Comparison of ENCODE assay signal across 8 cellular contexts in genomic region chr13:112725346-112726017, GRCh38. TPM values are rescaled to one million over a fixed set of nuclear protein-coding genes. Genes with fewer than 3 reads are reported as not detected.
DNase-seq lines count a peak whose midpoint lies in the region; ATAC-seq and TF ChIP-seq lines count a peak whose summit lies in the region.

No MANE protein-coding gene starts in this region.

- peak overlapping the region; percentile 1 to 83 (median 72) for H3K4me3 Mint-ChIP-seq in naive thymus-derived CD4-positive, alpha-beta T cell
- H3K4me3 Mint-ChIP-seq in immature natural killer cell: peak overlapping the region in 1 of 5 donors; percentile 15

- ATAC-seq in GM18505 (IDR thresholded peaks at IDR 0.05; ENCODE audit: unreplicated experiment): peak; percentile 44
- ATAC-seq in naive thymus-derived CD4-positive, alpha-beta T cell: peak; percentile 45
- ATAC-seq in HG02870 (IDR thresholded peaks at IDR 0.05; ENCODE audit: unreplicated experiment): no peak

- no peaks in the 10 kb centered on the region for H3K36me3 ChIP-seq in naive thymus-derived CD4-positive, alpha-beta T cell (ENCODE audit: control insufficient read depth in 2 of 3, insufficient read depth in 3 of 3, low read length in 3 of 3)
- no peaks in the 10 kb centered on the region for H3K36me3 ChIP-seq in uterus

- H3K27me3 Mint-ChIP-seq in naive thymus-derived CD4-positive, alpha-beta T cell: no peaks in the 10 kb centered on the region
- H3K27me3 Mint-ChIP-seq in immature natural killer cell (ENCODE audit: low read depth in 3 of 3): peaks cover 0 to 6% (median 2%) of the 10 kb centered on the region in 3 donors

- H3K27ac ChIP-seq in naive thymus-derived CD4-positive, alpha-beta T cell (ENCODE audit: low read depth, low read length): no peak overlapping the region
- no peak overlapping the region for H3K27ac ChIP-seq in uterus

- peaks cover 0 to 13% of the 10 kb centered on the region in 2 donors for H3K4me1 ChIP-seq in naive thymus-derived CD4-positive, alpha-beta T cell (ENCODE audit: control insufficient read depth in 2 of 2, insufficient read depth in 2 of 2, low read length in 2 of 2)
- peaks cover 0 to 14% of the 10 kb centered on the region in 2 donors for H3K4me1 ChIP-seq in uterus

- POLR2A ChIA-PET in naive thymus-derived CD4-positive, alpha-beta T cell (lab: Charles Lee): no interaction called here

- H3K9me3 ChIP-seq in naive thymus-derived CD4-positive, alpha-beta T cell (ENCODE audit: control insufficient read depth in 2 of 3, low read length in 3 of 3): no peaks in the 10 kb centered on the region
- no peaks in the 10 kb centered on the region for H3K9me3 ChIP-seq in uterus

- CTCF ChIA-PET in naive thymus-derived CD4-positive, alpha-beta T cell (lab: Charles Lee): interaction anchor here (1.1 kb wide), 1 partner anchor 11 kb away, joined by 3 read pairs; no protein-coding TSS in a partner anchor

- no peak for TF ChIP-seq CTCF in uterus (IDR thresholded peaks at IDR 0.05)

- peaks cover 29 to 61% (median 48%) of the 10 kb centered on the region in 7 donors for H3K4me1 Mint-ChIP-seq in naive thymus-derived CD4-positive, alpha-beta T cell
- peaks cover 21 to 33% of the 10 kb centered on the region in 2 donors for H3K4me1 Mint-ChIP-seq in immature natural killer cell

- H3K27ac Mint-ChIP-seq in naive thymus-derived CD4-positive, alpha-beta T cell: peak overlapping the region; percentile 54 to 93 (median 76)
- H3K27ac Mint-ChIP-seq in immature natural killer cell: peak overlapping the region in 2 of 6 donors; percentile 30 to 77

- TF ChIP-seq POLR2A in GM18505 (IDR thresholded peaks at IDR 0.05; ENCODE audit: borderline replicate concordance, extremely low read depth, insufficient read depth, insufficient read length) (no peak), uterus (IDR thresholded peaks at IDR 0.05) (no peak)

- intact Hi-C loops in naive thymus-derived CD4-positive, alpha-beta T cell (cut with micrococcal nuclease): no loop called here
- intact Hi-C loops in uterus (cut with DNase I; ENCODE audit: low total_unique reads): no loop called here

- H3K9me3 Mint-ChIP-seq in naive thymus-derived CD4-positive, alpha-beta T cell: no peaks in the 10 kb centered on the region
- no peaks in the 10 kb centered on the region for H3K9me3 Mint-ChIP-seq in immature natural killer cell

- H3K27me3 ChIP-seq in naive thymus-derived CD4-positive, alpha-beta T cell (ENCODE audit: control insufficient read depth in 2 of 2, insufficient read depth in 2 of 2, low read length in 2 of 2): no peaks in the 10 kb centered on the region
- H3K27me3 ChIP-seq in uterus: no peaks in the 10 kb centered on the region

- no peak overlapping the region for H3K4me3 ChIP-seq in naive thymus-derived CD4-positive, alpha-beta T cell (ENCODE audit: low read length)
- H3K4me3 ChIP-seq in uterus: no peak overlapping the region

- H3K36me3 Mint-ChIP-seq in naive thymus-derived CD4-positive, alpha-beta T cell: peaks cover 0 to 7% (median 0%) of the 10 kb centered on the region in 5 donors
- H3K36me3 Mint-ChIP-seq in immature natural killer cell: no peaks in the 10 kb centered on the region

- DNase-seq in HT1080 (ENCODE audit: low read depth) (peak; percentile 72), NCI-H82 treated with DMSO at 0.1 percent for 48 hours (lab: John Stamatoyannopoulos, UW; ENCODE audit: unreplicated experiment) (no peak), uterus (no peak), immature natural killer cell (no peak)
- peak; percentile 35 to 41 for DNase-seq in activated T-cell treated with anti-CD3 and anti-CD28 coated beads, Interleukin-2, amount 50 U/mL, for 48 hours
- DNase-seq in naive thymus-derived CD4-positive, alpha-beta T cell: peak in 6 of 9 donors; percentile 23 to 47 (median 34)

RNA-seq across cellular contexts. Expression of gene ATP11A, which starts 35.6 kb away (rescaled TPM):
- total RNA-seq in HT1080 (2014; rRNA removed; shearing (Covaris generic)): 5.0 and 7.7 TPM in 2 replicates
- polyA plus RNA-seq in HT1080 (2015; cell fraction: cytosol; rRNA removed): 9.0 and 11.3 TPM in 2 replicates
- polyA plus RNA-seq in HT1080 (2015; cell fraction: nucleus; rRNA removed): 18.7 and 20.4 TPM in 2 replicates
- 100 to 1,000 TPM in 1 of 5 experiments, 10 to 100 TPM in 4; 45.0 to 111 (median 79.8) TPM for total RNA-seq in naive thymus-derived CD4-positive, alpha-beta T cell
- polyA plus RNA-seq in naive thymus-derived CD4-positive, alpha-beta T cell: 1 to 10 TPM; 4.3 to 6.1 TPM
- total RNA-seq in uterus: 100 to 1,000 TPM in 1 of 4 donors, 10 to 100 TPM in 3; 12.8 to 149 (median 22.8) TPM
- 1 to 10 TPM in 1 of 3 donors, under 1 TPM in 1, not detected in 1; 0.96 to 2.9 TPM for polyA plus RNA-seq in immature natural killer cell

Comparison
In these comparisons a context has a peak if more than half of its experiments do, and no peak if none do; other contexts are left out.
1. DNase-seq: peak in HT1080 (single experiment), activated T-cell treated with anti-CD3 and anti-CD28 coated beads, Interleukin-2, amount 50 U/mL, for 48 hours (2 of 2) and naive thymus-derived CD4-positive, alpha-beta T cell (6 of 9); none in NCI-H82 treated with DMSO at 0.1 percent for 48 hours (single experiment), uterus (0 of 2) and immature natural killer cell (0 of 3).